Comparison of ENCODE assay signal across 8 cellular contexts in genomic region chr1:85502625-85503083, GRCh38. TPM values are rescaled to one million over a fixed set of nuclear protein-coding genes. Genes with fewer than 3 reads are reported as not detected.
A peak's percentile ranks its signal among the peaks of the same experiment; 100 is the strongest.
DNase-seq lines count a peak whose midpoint lies in the region; ATAC-seq and TF ChIP-seq lines count a peak whose summit lies in the region.

No MANE protein-coding gene starts in this region.

- TF ChIP-seq CTCF in PC-9 (conservative IDR thresholded peaks at IDR 0.05), result peak; percentile 84
- TF ChIP-seq CTCF in esophagus muscularis mucosa (IDR thresholded peaks at IDR 0.05), result peak; percentile 36 to 51 (median 43)
- peak; percentile 63 for TF ChIP-seq CTCF in osteoblast (IDR thresholded peaks at IDR 0.05; ENCODE audit: extremely low read depth, low read depth, low read length)

- intact Hi-C loops in PC-9 (cut with micrococcal nuclease; ENCODE audit: unreplicated experiment) (loop anchor here (1.0 kb wide), 1 partner anchor 158 kb away; no protein-coding TSS in a partner anchor), esophagus muscularis mucosa (cut with DNase I) (loop anchor here (5.0 kb wide), 1 partner anchor 195 kb away; no protein-coding TSS in a partner anchor)

- ATAC-seq in HG03095 (IDR thresholded peaks at IDR 0.05; ENCODE audit: unreplicated experiment) (no peak), HG02571 (IDR thresholded peaks at IDR 0.05; ENCODE audit: unreplicated experiment) (no peak), GM19455 (IDR thresholded peaks at IDR 0.05; ENCODE audit: unreplicated experiment) (no peak)

- no TSS peak for BruUV-seq in PC-9 (replicated peaks; lab: Mats Ljungman, UMichigan)

- H3K4me1 ChIP-seq in PC-9 (replicated peaks; ENCODE audit: insufficient read depth) (no peaks in the 10 kb centered on the region), esophagus muscularis mucosa (peaks cover 0 to 4% (median 2%) of the 10 kb centered on the region in 4 donors), osteoblast (ENCODE audit: insufficient read depth, low read length) (peaks cover 34% of the 10 kb centered on the region)

- no peaks in the 10 kb centered on the region for H3K9me2 ChIP-seq in PC-9 (ENCODE audit: insufficient read depth)

- TF ChIP-seq POLR2A in esophagus muscularis mucosa (IDR thresholded peaks at IDR 0.05; ENCODE audit: low read depth), result no peak

- DNase-seq in SIG-M5 treated with dmso at 0.1 percent for 504 hours (lab: John Stamatoyannopoulos, UW; ENCODE audit: unreplicated experiment) (peak; percentile 14), SIG-M5 (lab: John Stamatoyannopoulos, UW) (no peak), PC-9 (peak; percentile 35 to 67), esophagus muscularis mucosa (ENCODE audit: extremely low spot score) (no peak), osteoblast (ENCODE audit: insufficient read length, low spot score, missing footprints) (no peak)

- H3K27me3 ChIP-seq in PC-9 (ENCODE audit: insufficient read depth, low read depth) (no peaks in the 10 kb centered on the region), esophagus muscularis mucosa (no peaks in the 10 kb centered on the region), osteoblast (ENCODE audit: insufficient read depth, low read length) (no peaks in the 10 kb centered on the region)

- CTCF ChIA-PET in PC-9 (lab: Charles Lee), result interaction anchor here (0.7 kb wide), 1 partner anchor 1194 kb away, joined by 3 read pairs; no protein-coding TSS in a partner anchor

- 83% methylated on average over 2 of the region's 3 CpGs for WGBS in esophagus muscularis mucosa

- no peaks in the 10 kb centered on the region for H3F3A ChIP-seq in PC-9 (ENCODE audit: insufficient read depth, low read depth)

- POLR2A ChIA-PET in PC-9 (lab: Charles Lee; ENCODE audit: unreplicated experiment), result interaction anchor here (0.7 kb wide), 1 partner anchor 39 kb away, joined by 3 read pairs; no protein-coding TSS in a partner anchor

- H3K9me3 ChIP-seq in PC-9 (ENCODE audit: insufficient read depth, low read depth) (no peaks in the 10 kb centered on the region), esophagus muscularis mucosa (peaks cover 0 to 3% (median 0%) of the 10 kb centered on the region in 4 donors), osteoblast (ENCODE audit: low read depth, low read length) (no peaks in the 10 kb centered on the region)

- H2AFZ ChIP-seq in PC-9, result no peak overlapping the region
- no peak overlapping the region for H2AFZ ChIP-seq in osteoblast (ENCODE audit: low read length)

- H3K27ac ChIP-seq in PC-9 (no peak overlapping the region), esophagus muscularis mucosa (replicated peaks in 1 of 4) (no peak overlapping the region), osteoblast (ENCODE audit: low read depth, low read length) (peak overlapping the region; percentile 33)

- no peaks in the 10 kb centered on the region for H3K36me3 ChIP-seq in PC-9 (ENCODE audit: low read depth)
- no peaks in the 10 kb centered on the region for H3K36me3 ChIP-seq in esophagus muscularis mucosa
- peaks cover 5% of the 10 kb centered on the region for H3K36me3 ChIP-seq in osteoblast (ENCODE audit: insufficient read depth, low read length)

- no peak overlapping the region for H3K4me2 ChIP-seq in PC-9
- no peak overlapping the region for H3K4me2 ChIP-seq in osteoblast (ENCODE audit: insufficient read depth, low read length)

- H4K20me1 ChIP-seq in PC-9 (ENCODE audit: insufficient read depth) (no peaks in the 10 kb centered on the region), osteoblast (ENCODE audit: insufficient read depth, low read length) (peaks cover 37% of the 10 kb centered on the region)

- H3K4me3 ChIP-seq in PC-9 (no peak overlapping the region), esophagus muscularis mucosa (no peak overlapping the region), osteoblast (ENCODE audit: insufficient read depth, low read length) (no peak overlapping the region)

- H3K79me2 ChIP-seq in PC-9 (ENCODE audit: low read depth) (no peaks in the 10 kb centered on the region), osteoblast (ENCODE audit: insufficient read depth, low read length) (peaks cover 88% of the 10 kb centered on the region)

- no peak for TF ChIP-seq EP300 in esophagus muscularis mucosa (IDR thresholded peaks at IDR 0.05)

RNA-seq across cellular contexts. Expression of gene DDAH1, which starts 37.7 kb away (rescaled TPM):
- total RNA-seq in PC-9 (2021) (29.6 and 31.9 TPM in 2 replicates), esophagus muscularis mucosa (10 to 100 TPM; 27.0 to 75.3 (median 38.0) TPM), osteoblast (89.0 and 89.6 TPM in 2 replicates)

Comparison
In these comparisons a context has a peak if more than half of its experiments do, and no peak if none do; other contexts are left out.
1. DNase-seq: peak in SIG-M5 treated with dmso at 0.1 percent for 504 hours (single experiment) and PC-9 (2 of 2); none in SIG-M5 (single experiment), esophagus muscularis mucosa (single experiment) and osteoblast (single experiment).
2. Peak in every context shown above with its lines, with median percentiles within 50 percentile points of each other: CTCF ChIP-seq.